12 cellular contexts compared by ENCODE assay signal in the genomic region with DNA sequence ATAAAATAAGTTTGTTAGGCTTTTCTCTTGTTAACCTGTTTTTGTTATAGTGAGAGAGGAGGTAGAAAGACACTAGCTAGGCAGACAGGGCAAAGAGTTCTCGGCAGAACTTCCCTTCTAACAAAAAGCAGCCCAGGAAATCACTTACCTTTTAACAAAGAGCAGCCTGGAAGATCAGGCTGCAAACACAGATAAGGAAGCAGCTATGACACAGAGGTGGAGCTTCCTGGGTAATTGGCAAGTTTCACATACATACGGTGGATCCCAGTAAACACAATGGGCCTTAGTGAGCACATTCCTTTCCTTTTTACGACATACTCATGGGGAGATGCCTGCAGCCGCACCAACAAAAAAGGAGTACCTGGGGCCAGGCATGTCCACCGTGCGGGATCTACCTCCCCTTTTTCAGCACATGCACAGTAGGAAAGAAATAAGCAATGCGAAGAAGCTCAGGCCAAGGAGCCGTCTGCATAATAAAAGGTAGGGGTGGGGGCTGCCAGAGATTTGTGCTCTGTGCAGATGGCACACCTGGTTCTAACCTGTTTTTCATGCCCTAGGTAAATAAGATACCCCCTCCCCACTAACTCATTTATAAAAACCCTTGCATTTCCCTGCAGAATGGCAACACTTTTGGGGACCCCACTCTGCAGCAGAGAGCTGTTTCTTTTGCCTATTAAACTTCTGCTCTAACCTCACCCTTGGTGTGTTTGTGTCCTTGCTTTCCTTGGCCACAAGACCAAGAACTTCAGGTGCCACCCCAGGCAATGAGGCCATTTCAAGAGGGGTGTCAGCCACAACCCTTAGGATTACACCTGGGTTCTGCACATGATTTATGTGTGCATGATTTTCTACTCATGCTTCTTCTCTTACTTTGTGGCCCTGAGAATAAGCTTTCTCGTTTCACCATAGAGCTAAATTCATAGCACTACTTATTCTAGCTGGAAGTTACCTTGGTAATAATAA. TPM values are rescaled to one million over a fixed set of nuclear protein-coding genes. Genes with fewer than 3 reads are reported as not detected.
DNase-seq lines count a peak whose midpoint lies in the region; ATAC-seq and TF ChIP-seq lines count a peak whose summit lies in the region.
"Had no signal": no experiment of that assay in that cellular context is flagged by ENCODE, and none has a peak within 500 bp of the region (broad histone marks: within the 10 kb centered on the region; RNA-seq: fewer than 3 reads in every experiment).

No MANE protein-coding gene starts in this region.

- peaks cover 27% of the 10 kb centered on the region for H3K36me3 Mint-ChIP-seq in WTC11
- H3K36me3 Mint-ChIP-seq: stimulated activated naive B cell treated with anti-CD40 and anti-IgM and Interleukin-4, amounts not matched to agents 10 μg/mL and 1 μg/mL and 100 μg/mL, for 72 hours had no signal

- CTCF ChIA-PET in WTC11 (lab: Charles Lee), result interaction anchor here (0.9 to 1.5 kb wide), 3 partner anchors 22 to 83 kb away, joined by 3 to 6 read pairs (median 4); no protein-coding TSS in a partner anchor

- DNase-seq in HS-5 (ENCODE audit: low read depth), result peak; percentile 36
- DNase-seq in WTC11 (ENCODE audit: low spot score), result peak; percentile 59
- DNase-seq in DMS 273 treated with DMSO at 0.1 percent for 48 hours (lab: John Stamatoyannopoulos, UW), result no peak
- DNase-seq in D341Med (ENCODE audit: low spot score), result no peak
- DNase-seq in SKM-1 (lab: John Stamatoyannopoulos, UW; ENCODE audit: unreplicated experiment), result no peak
- DNase-seq: kidney; RPMI8226; small intestine; stimulated activated naive B cell treated with anti-CD40 and anti-IgM and Interleukin-4, amounts not matched to agents 10 μg/mL and 1 μg/mL and 100 μg/mL, for 72 hours had no signal

- peak overlapping the region; percentile 7 for H3K4me2 ChIP-seq in skeletal muscle satellite cell (ENCODE audit: low read length)

- no peak for TF ChIP-seq CTCF in WTC11 (IDR thresholded peaks at IDR 0.05)

- H3K4me3 Mint-ChIP-seq in WTC11, result peak overlapping the region; percentile 49
- H3K4me3 Mint-ChIP-seq: stimulated activated naive B cell treated with anti-CD40 and anti-IgM and Interleukin-4, amounts not matched to agents 10 μg/mL and 1 μg/mL and 100 μg/mL, for 72 hours had no signal

- peaks cover 22% of the 10 kb centered on the region for H3K9me3 Mint-ChIP-seq in WTC11
- H3K9me3 Mint-ChIP-seq: stimulated activated naive B cell treated with anti-CD40 and anti-IgM and Interleukin-4, amounts not matched to agents 10 μg/mL and 1 μg/mL and 100 μg/mL, for 72 hours had no signal

- peak overlapping the region; percentile 51 for H3K4me3 ChIP-seq in iPS-15b (ENCODE audit: low read depth, low read length)
- no peak overlapping the region for H3K4me3 ChIP-seq in skeletal muscle satellite cell (ENCODE audit: low read length)

- ATAC-seq in WTC11 (peak; percentile 71), HG02981 (IDR thresholded peaks at IDR 0.05; ENCODE audit: unreplicated experiment) (no peak)
- ATAC-seq: stimulated activated naive B cell treated with anti-CD40 and anti-IgM and Interleukin-4, amounts not matched to agents 10 μg/mL and 1 μg/mL and 100 μg/mL, for 72 hours had no signal

- peaks cover 60% of the 10 kb centered on the region for H3K4me1 ChIP-seq in iPS-15b (ENCODE audit: control insufficient read depth, insufficient read depth, low read length)
- H3K4me1 ChIP-seq in skeletal muscle satellite cell (ENCODE audit: control insufficient read depth, insufficient read depth, low read length), result peaks cover 14% of the 10 kb centered on the region

- POLR2A ChIA-PET in WTC11 (lab: Charles Lee), result interaction anchor here (0.5 to 1.8 kb wide), 5 partner anchors 26 to 446 kb away, joined by 3 to 9 read pairs (median 3); partner anchors contain the start of genes MDH1, UGP2 and WDPCP

- H3K36me3 ChIP-seq in iPS-15b (ENCODE audit: control insufficient read depth, insufficient read depth, low read length) (no peaks in the 10 kb centered on the region), skeletal muscle satellite cell (ENCODE audit: insufficient read depth, low read length) (no peaks in the 10 kb centered on the region)

- H3K9ac ChIP-seq in iPS-15b (ENCODE audit: low read depth, low read length), result peak overlapping the region; percentile 61
- H3K9ac ChIP-seq in skeletal muscle satellite cell (ENCODE audit: low read depth, low read length), result no peak overlapping the region

- H3K27me3 ChIP-seq in iPS-15b (ENCODE audit: control insufficient read depth, insufficient read depth, low read length) (no peaks in the 10 kb centered on the region), skeletal muscle satellite cell (ENCODE audit: control insufficient read depth, insufficient read depth, low read length) (no peaks in the 10 kb centered on the region)

- peaks cover 79% of the 10 kb centered on the region for H3K4me1 Mint-ChIP-seq in WTC11
- H3K4me1 Mint-ChIP-seq: stimulated activated naive B cell treated with anti-CD40 and anti-IgM and Interleukin-4, amounts not matched to agents 10 μg/mL and 1 μg/mL and 100 μg/mL, for 72 hours had no signal

- H3K9me3 ChIP-seq in iPS-15b (ENCODE audit: control insufficient read depth, insufficient read depth, low read length) (peaks cover 4% of the 10 kb centered on the region), skeletal muscle satellite cell (replicated peaks; ENCODE audit: low read length) (no peaks in the 10 kb centered on the region)

- peak overlapping the region; percentile 99 for H3K27ac Mint-ChIP-seq in WTC11
- H3K27ac Mint-ChIP-seq: stimulated activated naive B cell treated with anti-CD40 and anti-IgM and Interleukin-4, amounts not matched to agents 10 μg/mL and 1 μg/mL and 100 μg/mL, for 72 hours had no signal

- peaks cover 2% of the 10 kb centered on the region; the same call in 1 of the 2 replicates for H3K27me3 Mint-ChIP-seq in WTC11 (ENCODE audit: low read depth)

TF ChIP-seq in WTC11, 78 proteins besides CTCF, POLR2A, EP300 and RAD21 (continues in another document):
- TF ChIP-seq TEAD1 (CRISPR knock-in tag; IDR thresholded peaks at IDR 0.05), result peak; percentile 80; the same call in 1 of the 2 replicates
- no peak for TF ChIP-seq ATF1 (CRISPR knock-in tag; IDR thresholded peaks at IDR 0.05)
- no peak for TF ChIP-seq NFATC4 (CRISPR knock-in tag; IDR thresholded peaks at IDR 0.05)
- 0 out of 2 replicates have a peak, but pooled peaks have one; percentile 19 for TF ChIP-seq TEAD4 (CRISPR knock-in tag; IDR thresholded peaks at IDR 0.05)
- TF ChIP-seq MYBL2 (CRISPR knock-in tag; IDR thresholded peaks at IDR 0.05), result peak; percentile 35; the same call in 1 of the 2 replicates
- peak; percentile 73; the same call in 1 of the 2 replicates for TF ChIP-seq ETV6 (CRISPR knock-in tag; IDR thresholded peaks at IDR 0.05)
- no peak for TF ChIP-seq GABPB1 (CRISPR knock-in tag; IDR thresholded peaks at IDR 0.05)
- TF ChIP-seq, protein P1, sequence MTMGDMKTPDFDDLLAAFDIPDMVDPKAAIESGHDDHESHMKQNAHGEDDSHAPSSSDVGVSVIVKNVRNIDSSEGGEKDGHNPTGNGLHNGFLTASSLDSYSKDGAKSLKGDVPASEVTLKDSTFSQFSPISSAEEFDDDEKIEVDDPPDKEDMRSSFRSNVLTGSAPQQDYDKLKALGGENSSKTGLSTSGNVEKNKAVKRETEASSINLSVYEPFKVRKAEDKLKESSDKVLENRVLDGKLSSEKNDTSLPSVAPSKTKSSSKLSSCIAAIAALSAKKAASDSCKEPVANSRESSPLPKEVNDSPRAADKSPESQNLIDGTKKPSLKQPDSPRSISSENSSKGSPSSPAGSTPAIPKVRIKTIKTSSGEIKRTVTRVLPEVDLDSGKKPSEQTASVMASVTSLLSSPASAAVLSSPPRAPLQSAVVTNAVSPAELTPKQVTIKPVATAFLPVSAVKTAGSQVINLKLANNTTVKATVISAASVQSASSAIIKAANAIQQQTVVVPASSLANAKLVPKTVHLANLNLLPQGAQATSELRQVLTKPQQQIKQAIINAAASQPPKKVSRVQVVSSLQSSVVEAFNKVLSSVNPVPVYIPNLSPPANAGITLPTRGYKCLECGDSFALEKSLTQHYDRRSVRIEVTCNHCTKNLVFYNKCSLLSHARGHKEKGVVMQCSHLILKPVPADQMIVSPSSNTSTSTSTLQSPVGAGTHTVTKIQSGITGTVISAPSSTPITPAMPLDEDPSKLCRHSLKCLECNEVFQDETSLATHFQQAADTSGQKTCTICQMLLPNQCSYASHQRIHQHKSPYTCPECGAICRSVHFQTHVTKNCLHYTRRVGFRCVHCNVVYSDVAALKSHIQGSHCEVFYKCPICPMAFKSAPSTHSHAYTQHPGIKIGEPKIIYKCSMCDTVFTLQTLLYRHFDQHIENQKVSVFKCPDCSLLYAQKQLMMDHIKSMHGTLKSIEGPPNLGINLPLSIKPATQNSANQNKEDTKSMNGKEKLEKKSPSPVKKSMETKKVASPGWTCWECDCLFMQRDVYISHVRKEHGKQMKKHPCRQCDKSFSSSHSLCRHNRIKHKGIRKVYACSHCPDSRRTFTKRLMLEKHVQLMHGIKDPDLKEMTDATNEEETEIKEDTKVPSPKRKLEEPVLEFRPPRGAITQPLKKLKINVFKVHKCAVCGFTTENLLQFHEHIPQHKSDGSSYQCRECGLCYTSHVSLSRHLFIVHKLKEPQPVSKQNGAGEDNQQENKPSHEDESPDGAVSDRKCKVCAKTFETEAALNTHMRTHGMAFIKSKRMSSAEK (CRISPR knock-in tag; IDR thresholded peaks at IDR 0.05; ENCODE audit: borderline replicate concordance), result no peak
- no peak for TF ChIP-seq ATF6 (CRISPR knock-in tag; IDR thresholded peaks at IDR 0.05)

RNA-seq across cellular contexts. Expression of gene MDH1, which starts 26.5 kb away (rescaled TPM):
- 255 to 268 TPM (median 259 TPM) in 3 replicates for total RNA-seq in WTC11 (2021)
- total RNA-seq in skeletal muscle satellite cell (2012; rRNA removed), result 171 and 172 TPM in 2 replicates

RNA-seq across cellular contexts. Expression of gene WDPCP, which starts 27.0 kb away (rescaled TPM):
- total RNA-seq in WTC11 (2021), result 7.3 to 11.6 TPM (median 10.9 TPM) in 3 replicates
- 9.6 and 11.4 TPM in 2 replicates for total RNA-seq in skeletal muscle satellite cell (2012; rRNA removed)

Comparison
In these comparisons a context has a peak if more than half of its experiments do, and no peak if none do; other contexts are left out.
1. DNase-seq: peak in HS-5 (single experiment) and WTC11 (single experiment); none in DMS 273 treated with DMSO at 0.1 percent for 48 hours (single experiment), D341Med (single experiment) and SKM-1 (single experiment).